Comparison of ENCODE assay signal across 27 cellular contexts in the genomic region with DNA sequence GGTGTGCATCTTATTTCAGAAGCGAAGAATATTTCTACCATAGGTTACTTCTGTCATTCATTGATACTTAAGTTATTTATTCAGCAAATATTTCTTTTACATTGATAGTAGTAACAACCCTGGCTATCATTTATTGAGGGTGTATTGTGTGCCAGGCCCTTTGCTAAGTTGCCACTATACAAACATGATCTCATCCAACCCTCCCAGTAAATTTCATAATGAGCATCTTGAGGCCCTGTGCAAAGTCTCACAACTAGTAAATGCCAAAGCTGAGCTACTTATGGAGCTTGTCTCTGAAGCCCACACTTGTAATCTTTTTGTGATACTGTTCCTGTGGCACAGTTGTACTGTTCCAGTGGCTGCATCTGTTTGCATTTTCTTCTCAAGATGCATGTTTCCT.
"Had no signal": no experiment of that assay in that cellular context is flagged by ENCODE, and none has a peak within 500 bp of the region (broad histone marks: within the 10 kb centered on the region; RNA-seq: fewer than 3 reads in every experiment).

No MANE protein-coding gene starts in this region.

- H3K4me3 ChIP-seq: coronary artery, dorsolateral prefrontal cortex, esophagus muscularis mucosa, gastroesophageal sphincter had no signal

- H3K27me3 ChIP-seq: brain microvascular endothelial cell, dorsolateral prefrontal cortex, esophagus muscularis mucosa, gastroesophageal sphincter had no signal

- H3K9me3 ChIP-seq: esophagus muscularis mucosa, gastroesophageal sphincter had no signal

- ATAC-seq: activated CD4-positive, alpha-beta T cell treated with anti-CD3 and anti-CD28 coated beads for 36 hours; activated CD8-positive, alpha-beta T cell treated with anti-CD3 and anti-CD28 coated beads for 36 hours; activated T-cell treated with anti-CD3 and anti-CD28 coated beads, Interleukin-2, amount 50 U/mL, for 4 hours; activated T-helper 17 cell treated with anti-CD3 and anti-CD28 coated beads, Interleukin-2, amount 50 U/mL, for 72 hours; gastroesophageal sphincter; T-helper 17 cell had no signal

- H3K27ac ChIP-seq: brain microvascular endothelial cell, coronary artery, dorsolateral prefrontal cortex, esophagus muscularis mucosa, gastroesophageal sphincter had no signal

- DNase-seq: activated CD4-positive, alpha-beta T cell treated with anti-CD3 and anti-CD28 coated beads for 36 hours; activated CD4-positive, alpha-beta T cell treated with anti-CD3 and anti-CD28 coated beads, Interleukin-2, amount 10 ng/mL, durations not matched to agents 7 days and 5 days; activated CD4-positive, alpha-beta T cell treated with anti-CD3 and anti-CD28 coated beads, Interleukin-2, amount 50 U/mL, for 4 hours; activated CD4-positive, CD25-positive, alpha-beta regulatory T cell; activated CD4-positive, CD25-positive, alpha-beta regulatory T cell treated with anti-CD3 and anti-CD28 coated beads, Interleukin-2, amount 50 U/mL, for 72 hours; activated CD8-positive, alpha-beta memory T cell treated with anti-CD3 and anti-CD28 coated beads for 24 hours; activated CD8-positive, alpha-beta T cell treated with anti-CD3 and anti-CD28 coated beads for 36 hours; activated effector memory CD4-positive, alpha-beta T cell treated with Interleukin-2 at 50 U/mL for 16 hours; activated gamma-delta T cell treated with Interleukin-2 at 50 U/mL for 16 hours; activated naive CD4-positive, alpha-beta T cell treated with anti-CD3 and anti-CD28 coated beads, Interleukin-2, amount 50 U/mL, for 16 hours; activated naive CD4-positive, alpha-beta T cell treated with Interleukin-2 at 50 U/mL for 16 hours; activated T-cell treated with anti-CD3 and anti-CD28 coated beads, Interleukin-2, amount 50 U/mL, for 4 hours; amniotic stem cell; anterior cingulate cortex; brain microvascular endothelial cell; dorsolateral prefrontal cortex; effector memory CD4-positive, alpha-beta T cell; endodermal cell; erythroblast; foreskin melanocyte; T-helper 1 cell; T-helper 17 cell; T1000 had no signal

- H3K36me3 ChIP-seq: brain microvascular endothelial cell had no signal
